ENCODE assay signal across 8 cellular contexts in genomic region chr16:67563708-67564468, GRCh38. TPM values are rescaled to one million over a fixed set of nuclear protein-coding genes. Genes with fewer than 3 reads are reported as not detected.
A peak's percentile ranks its signal among the peaks of the same experiment; 100 is the strongest.
DNase-seq lines count a peak whose midpoint lies in the region; ATAC-seq and TF ChIP-seq lines count a peak whose summit lies in the region.

No MANE protein-coding gene starts in this region.

- no peak overlapping the region for H3K23ac ChIP-seq in mesendoderm (ENCODE audit: low read length)

- H3K27ac ChIP-seq in GM23248, result peak overlapping the region; percentile 98
- peak overlapping the region; percentile 95 for H3K27ac ChIP-seq in cingulate gyrus (ENCODE audit: low read depth, low read length)
- peak overlapping the region; percentile 100 for H3K27ac ChIP-seq in mesendoderm (ENCODE audit: low read depth, low read length)
- H3K27ac ChIP-seq in urinary bladder (ENCODE audit: low read depth), result peak overlapping the region; percentile 100

- ATAC-seq in HG03571 (IDR thresholded peaks at IDR 0.05; ENCODE audit: unreplicated experiment), result no peak

- WGBS in GM23248 (ENCODE audit: low coverage in 1 of 2, low lambda C conversion rate in 2 of 2, missing lambda C conversion rate in 2 of 2), 2 experiments, result 3% methylated on average over 20 of the region's 20 CpGs
- no CpG with 5 or more reads among the region's 20 CpGs for WGBS in mesendoderm (ENCODE audit: extremely low coverage, insufficient coverage, low lambda C conversion rate)
- 2% methylated on average over 20 of the region's 20 CpGs for WGBS in urinary bladder

- H3K79me2 ChIP-seq in GM23248 (ENCODE audit: insufficient read depth), result peaks cover 73% of the 10 kb centered on the region
- peaks cover 62% of the 10 kb centered on the region for H3K79me2 ChIP-seq in mesendoderm (ENCODE audit: control insufficient read depth, insufficient read depth, low read length)

- H2BK5ac ChIP-seq in mesendoderm (ENCODE audit: low read length), result no peak overlapping the region

- H3K9ac ChIP-seq in GM23248 (peak overlapping the region; percentile 99), mesendoderm (ENCODE audit: low read length) (peak overlapping the region; percentile 98)

- H3K9me3 ChIP-seq in GM23248 (ENCODE audit: low read depth), result no peaks in the 10 kb centered on the region

- H2AFZ ChIP-seq in GM23248, result peak overlapping the region; percentile 89

- H3K79me1 ChIP-seq in mesendoderm (ENCODE audit: low read length), result peaks cover 6% of the 10 kb centered on the region

- peaks cover 24% of the 10 kb centered on the region for H3F3A ChIP-seq in GM23248 (ENCODE audit: insufficient read depth)

- H2BK15ac ChIP-seq in mesendoderm (replicated peaks; ENCODE audit: low read depth), result no peak overlapping the region

- H3K27me3 ChIP-seq in GM23248 (replicated peaks; ENCODE audit: insufficient read depth) (no peaks in the 10 kb centered on the region), mesendoderm (ENCODE audit: insufficient read depth, low read length, poor library complexity) (no peaks in the 10 kb centered on the region)

- H3K9me2 ChIP-seq in GM23248 (ENCODE audit: insufficient read depth), result no peaks in the 10 kb centered on the region

- H2AK5ac ChIP-seq in mesendoderm (ENCODE audit: low read length), result no peak overlapping the region

- TF ChIP-seq CTCF in AG09309 (IDR thresholded peaks at IDR 0.05; ENCODE audit: control insufficient read depth, insufficient read depth, low read depth, low read length, missing control alignments), result no peak

- in situ Hi-C loops in GM23248 (cut with MboI), result no loop called here

- H4K5ac ChIP-seq in mesendoderm (ENCODE audit: low read length), result no peak overlapping the region

- H4K20me1 ChIP-seq in GM23248 (ENCODE audit: insufficient read depth), result no peaks in the 10 kb centered on the region

- peak overlapping the region; percentile 91 for H3K18ac ChIP-seq in mesendoderm (ENCODE audit: low read length)

- H2BK120ac ChIP-seq in mesendoderm (ENCODE audit: low read depth, low read length), result no peak overlapping the region

- peak overlapping the region; percentile 99 for H3K4ac ChIP-seq in mesendoderm (ENCODE audit: low read depth, low read length)

- H3K36me3 ChIP-seq in GM23248 (ENCODE audit: low read depth), result no peaks in the 10 kb centered on the region
- no peaks in the 10 kb centered on the region for H3K36me3 ChIP-seq in mesendoderm (ENCODE audit: control insufficient read depth, insufficient read depth, low read length)
- no peaks in the 10 kb centered on the region for H3K36me3 ChIP-seq in urinary bladder (ENCODE audit: insufficient read depth)

- H3K56ac ChIP-seq in mesendoderm (ENCODE audit: low read length), result peak overlapping the region; percentile 98

- DNase-seq in AG09309 (ENCODE audit: low read depth) (peak; percentile 63), GM23248 (peak; percentile 86), RPMI7951 (ENCODE audit: low read depth) (peak; percentile 36), mesendoderm (peak; percentile 41), NCI-H187 (lab: John Stamatoyannopoulos, UW) (no peak)

- peak overlapping the region; percentile 86 for H3K4me2 ChIP-seq in GM23248 (ENCODE audit: unreplicated experiment)
- peak overlapping the region; percentile 77 for H3K4me2 ChIP-seq in mesendoderm (ENCODE audit: low read length)

- H3K4me1 ChIP-seq in GM23248 (ENCODE audit: insufficient read depth), result peaks cover 16% of the 10 kb centered on the region
- H3K4me1 ChIP-seq in mesendoderm (ENCODE audit: control insufficient read depth, low read depth, low read length), result peaks cover 2% of the 10 kb centered on the region
- no peaks in the 10 kb centered on the region for H3K4me1 ChIP-seq in urinary bladder (ENCODE audit: insufficient read depth)

- H3K4me3 ChIP-seq in AG09309 (ENCODE audit: control insufficient read depth, low read depth, low read length), result peak overlapping the region; percentile 49
- H3K4me3 ChIP-seq in GM23248, result peak overlapping the region; percentile 94
- H3K4me3 ChIP-seq in mesendoderm (ENCODE audit: low read length), result peak overlapping the region; percentile 77
- peak overlapping the region; percentile 91 for H3K4me3 ChIP-seq in urinary bladder (ENCODE audit: low read depth, low read length)

- no peak overlapping the region for H4K8ac ChIP-seq in mesendoderm (ENCODE audit: low read depth, low read length)

RNA-seq across cellular contexts. Expression of gene CTCF, which starts 1.6 kb away (rescaled TPM):
- 21.9 and 30.7 TPM in 2 replicates for total RNA-seq in GM23248 (2014; rRNA removed; shearing (Covaris generic))
- polyA plus RNA-seq in GM23248 (2016; fragmentation: Nextera tagmentation; extraction: Ambion mirVana), result 19.6 and 19.9 TPM in 2 replicates
- total RNA-seq in RPMI7951 (2014; rRNA removed; shearing (Covaris generic)), result 27.9 and 29.6 TPM in 2 replicates
- 65.6 TPM for polyA plus RNA-seq in mesendoderm (2013, experiment 1 of 2)
- polyA plus RNA-seq in mesendoderm (2013, experiment 2 of 2), result 66.3 TPM
- total RNA-seq in urinary bladder, result 35.5 TPM
- polyA plus RNA-seq in urinary bladder, result 29.2 TPM

RNA-seq across cellular contexts. Expression of gene RIPOR1, which starts 35.3 kb away (rescaled TPM):
- 27.8 and 81.3 TPM in 2 replicates for total RNA-seq in GM23248 (2014; rRNA removed; shearing (Covaris generic))
- polyA plus RNA-seq in GM23248 (2016; fragmentation: Nextera tagmentation; extraction: Ambion mirVana) (91.6 and 95.0 TPM in 2 replicates), urinary bladder (59.0 TPM)
- total RNA-seq in RPMI7951 (2014; rRNA removed; shearing (Covaris generic)), result 9.0 and 11.5 TPM in 2 replicates
- 5.0 TPM for polyA plus RNA-seq in mesendoderm (2013, experiment 1 of 2)
- 4.7 TPM for polyA plus RNA-seq in mesendoderm (2013, experiment 2 of 2)
- total RNA-seq in urinary bladder, result 20.5 TPM

Comparison
In these comparisons a context has a peak if more than half of its experiments do, and no peak if none do; other contexts are left out.
1. DNase-seq: peak in AG09309 (single experiment), GM23248 (single experiment), RPMI7951 (single experiment) and mesendoderm (single experiment); none in NCI-H187 (0 of 2).
2. Peak in every context shown above with its lines, with median percentiles within 50 percentile points of each other: H3K4me3 ChIP-seq and H3K27ac ChIP-seq.